ENCODE assay signal across 9 cellular contexts in the genomic region with DNA sequence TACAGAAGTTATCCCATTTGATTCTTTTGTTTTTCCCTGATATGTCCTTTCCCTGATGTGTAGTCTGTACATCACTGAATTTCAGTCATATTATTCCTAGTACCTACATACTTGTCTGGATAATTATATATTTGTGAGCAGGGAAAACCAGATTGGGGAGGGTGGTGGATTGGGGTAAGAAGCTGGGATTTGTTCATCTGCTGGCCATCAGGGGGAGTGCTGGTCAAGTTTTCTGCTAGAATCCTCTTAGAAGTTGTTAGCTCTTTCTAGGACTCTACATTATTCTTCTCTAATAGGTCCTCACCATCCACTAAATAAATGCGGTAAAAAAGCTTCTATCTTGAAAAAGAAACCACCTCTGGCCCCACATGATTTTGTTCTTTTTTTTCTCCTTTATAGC.
DNase-seq lines count a peak whose midpoint lies in the region; ATAC-seq, FAIRE-seq and TF ChIP-seq lines count a peak whose summit lies in the region.
"Had no signal": no experiment of that assay in that cellular context is flagged by ENCODE, and none has a peak within 500 bp of the region (broad histone marks: within the 10 kb centered on the region; RNA-seq: fewer than 3 reads in every experiment).

No MANE protein-coding gene starts in this region.

- DNase-seq in PC-9 (peak in 1 of 2 experiments; percentile 16), fibroblast of pulmonary artery (ENCODE audit: low read depth) (peak; percentile 26), smooth muscle cell (lab: John Stamatoyannopoulos, UW; ENCODE audit: unreplicated experiment) (no peak), GM12892 (ENCODE audit: insufficient read length) (no peak)
- DNase-seq in stimulated activated naive CD4-positive, alpha-beta T cell treated with Interleukin-2 at 50 U/mL for 16 hours (lab: John Stamatoyannopoulos, UW), result no peak

- TF ChIP-seq CTCF in C4-2B (conservative IDR thresholded peaks at IDR 0.05) (peak; percentile 86), PC-9 (conservative IDR thresholded peaks at IDR 0.05) (peak; percentile 66), fibroblast of pulmonary artery (IDR thresholded peaks at IDR 0.05; ENCODE audit: low read length, missing control alignments) (peak; percentile 41), smooth muscle cell (IDR thresholded peaks at IDR 0.05; ENCODE audit: borderline replicate concordance, insufficient read depth, poor library complexity, severe bottlenecking) (peak; percentile 53)

- POLR2A ChIA-PET in PC-9 (lab: Charles Lee; ENCODE audit: unreplicated experiment), result no interaction called here

- H3K27ac ChIP-seq in C4-2B, result no peak overlapping the region
- H3K27ac ChIP-seq in PC-9, result no peak overlapping the region
- no peak overlapping the region for H3K27ac ChIP-seq in smooth muscle cell (ENCODE audit: low read depth)
- H3K27ac ChIP-seq: thoracic aorta had no signal

- no peaks in the 10 kb centered on the region for H3F3A ChIP-seq in PC-9 (ENCODE audit: insufficient read depth, low read depth)
- no peaks in the 10 kb centered on the region for H3F3A ChIP-seq in smooth muscle cell (ENCODE audit: low read depth)

- ATAC-seq in GM18498 (IDR thresholded peaks at IDR 0.05; ENCODE audit: unreplicated experiment) (peak; percentile 81), HG03354 (IDR thresholded peaks at IDR 0.05; ENCODE audit: poor library complexity, severe bottlenecking, unreplicated experiment) (peak; percentile 78)

- H3K9me3 ChIP-seq in PC-9 (ENCODE audit: insufficient read depth, low read depth) (no peaks in the 10 kb centered on the region), smooth muscle cell (replicated peaks; ENCODE audit: low read depth) (no peaks in the 10 kb centered on the region)
- H3K9me3 ChIP-seq: thoracic aorta had no signal

- no peak for TF ChIP-seq POLR2A in GM12892 (IDR thresholded peaks at IDR 0.05; ENCODE audit: low read depth, low read length)

- H2AFZ ChIP-seq in PC-9 (no peak overlapping the region), smooth muscle cell (ENCODE audit: low read depth) (no peak overlapping the region)

- H3K4me2 ChIP-seq in PC-9 (no peak overlapping the region), smooth muscle cell (no peak overlapping the region)

- no peak overlapping the region for H3K9ac ChIP-seq in smooth muscle cell (ENCODE audit: low read depth)

- 65% methylated on average over 1 of the region's 1 CpG for WGBS in smooth muscle cell (ENCODE audit: low lambda C conversion rate)

- H4K20me1 ChIP-seq in PC-9 (ENCODE audit: insufficient read depth) (no peaks in the 10 kb centered on the region), smooth muscle cell (ENCODE audit: low read depth) (no peaks in the 10 kb centered on the region)

- CTCF ChIA-PET in PC-9 (lab: Charles Lee), result no interaction called here

- H3K36me3 ChIP-seq in PC-9 (ENCODE audit: low read depth) (no peaks in the 10 kb centered on the region), smooth muscle cell (ENCODE audit: low read depth) (no peaks in the 10 kb centered on the region)
- H3K36me3 ChIP-seq: thoracic aorta had no signal

- intact Hi-C loops in PC-9 (cut with micrococcal nuclease; ENCODE audit: unreplicated experiment), result loop anchor here (5.0 kb wide), 1 partner anchor 348 kb away; no protein-coding TSS in a partner anchor

- BruUV-seq in PC-9 (replicated peaks; lab: Mats Ljungman, UMichigan), result no TSS peak

- H3K9me2 ChIP-seq in PC-9 (ENCODE audit: insufficient read depth), result no peaks in the 10 kb centered on the region

- no peaks in the 10 kb centered on the region for H3K27me3 ChIP-seq in PC-9 (ENCODE audit: insufficient read depth, low read depth)
- peaks cover 14% of the 10 kb centered on the region for H3K27me3 ChIP-seq in smooth muscle cell (ENCODE audit: low read depth)

- H3K79me2 ChIP-seq in PC-9 (ENCODE audit: low read depth), result no peaks in the 10 kb centered on the region
- H3K79me2 ChIP-seq in smooth muscle cell (ENCODE audit: low read depth), result no peaks in the 10 kb centered on the region

- no peak overlapping the region for H3K4me3 ChIP-seq in PC-9
- H3K4me3 ChIP-seq in fibroblast of pulmonary artery (replicated peaks; ENCODE audit: low read depth, low read length), result no peak overlapping the region
- H3K4me3 ChIP-seq in smooth muscle cell, result no peak overlapping the region
- H3K4me3 ChIP-seq: thoracic aorta had no signal

- no peak for FAIRE-seq in GM12892 (lab: Jason Lieb, UNC)

- H3K4me1 ChIP-seq in PC-9 (replicated peaks; ENCODE audit: insufficient read depth) (no peaks in the 10 kb centered on the region), smooth muscle cell (ENCODE audit: low read depth) (no peaks in the 10 kb centered on the region)
